In the genomic region with DNA sequence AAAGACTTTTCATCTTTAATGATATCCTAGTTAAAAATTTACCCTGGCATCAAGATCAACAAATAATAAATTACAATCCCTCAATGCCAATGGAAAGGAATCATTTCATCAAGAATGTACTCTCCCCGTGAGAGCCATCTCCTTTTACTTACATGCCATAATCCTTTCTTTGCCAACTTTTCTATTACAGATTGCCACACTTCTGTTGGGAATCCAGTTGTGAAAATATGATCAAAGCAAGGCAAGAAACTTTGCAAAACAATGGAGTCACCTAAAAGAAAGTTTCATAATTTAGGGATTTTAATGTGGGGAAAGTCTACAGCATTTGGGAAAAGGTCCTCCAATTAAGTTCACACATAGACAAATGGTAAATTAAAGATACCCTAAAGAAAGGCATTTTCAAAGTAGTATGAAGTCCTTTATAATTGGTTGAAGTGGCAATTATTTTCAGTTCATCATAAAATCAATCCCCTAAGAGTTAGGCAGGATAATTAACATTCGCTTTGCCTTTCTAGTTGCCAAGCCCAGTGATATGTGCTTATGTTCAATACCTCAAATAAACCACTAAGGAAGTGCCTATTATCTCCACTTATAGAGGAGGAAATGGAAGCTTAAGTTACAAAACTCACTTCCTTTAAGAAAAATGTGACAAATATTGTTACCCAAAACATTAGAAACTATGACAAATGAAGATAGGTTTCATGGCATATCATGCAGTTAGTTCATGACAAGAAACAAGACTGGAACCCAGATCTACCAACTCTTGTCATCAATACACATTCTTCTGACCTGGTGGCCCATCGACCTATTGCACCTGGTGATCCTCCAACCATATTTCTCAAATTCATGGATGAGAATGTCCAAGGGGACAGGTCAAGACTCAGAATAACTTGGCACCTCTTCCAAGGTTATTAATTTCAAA, we compare ENCODE assay signal across 18 cellular contexts. TPM values are rescaled to one million over a fixed set of nuclear protein-coding genes. Genes with fewer than 3 reads are reported as not detected.
A peak's percentile ranks its signal among the peaks of the same experiment; 100 is the strongest.
DNase-seq lines count a peak whose midpoint lies in the region; ATAC-seq and TF ChIP-seq lines count a peak whose summit lies in the region.
"Had no signal": no experiment of that assay in that cellular context is flagged by ENCODE, and none has a peak within 500 bp of the region (broad histone marks: within the 10 kb centered on the region; RNA-seq: fewer than 3 reads in every experiment).

No MANE protein-coding gene starts in this region.

- H3K27me3 ChIP-seq in BLaER1 = no peaks in the 10 kb centered on the region
- H3K27me3 ChIP-seq in DND-41 (ENCODE audit: insufficient read depth, low read length, poor library complexity) = no peaks in the 10 kb centered on the region
- H3K27me3 ChIP-seq in effector memory CD4-positive, alpha-beta T cell (replicated peaks; ENCODE audit: control insufficient read depth, insufficient read depth, low read length, poor library complexity, severe bottlenecking) = no peaks in the 10 kb centered on the region
- H3K27me3 ChIP-seq: vagina had no signal

- no peaks in the 10 kb centered on the region for H3K9me3 Mint-ChIP-seq in WTC11
- H3K9me3 Mint-ChIP-seq: nephron had no signal

- DNase-seq in DND-41 (no peak), SKM-1 treated with dmso at 0.1 percent for 144 hours (lab: John Stamatoyannopoulos, UW; ENCODE audit: unreplicated experiment) (peak; percentile 26), WTC11 (ENCODE audit: low spot score) (no peak), NK-92 (lab: John Stamatoyannopoulos, UW; ENCODE audit: unreplicated experiment) (no peak), hypothalamus (lab: John Stamatoyannopoulos, UW) (no peak)
- DNase-seq in effector memory CD4-positive, alpha-beta T cell = no peak
- DNase-seq: anterior cingulate cortex; GDM1; GM23248; left ventricle myocardium superior; right cardiac atrium; stimulated activated CD4-positive, alpha-beta T cell treated with anti-CD3 and anti-CD28 coated beads, Interleukin-4, amount 100 ng/mL, for 1 hour had no signal

- POLR2A ChIA-PET in WTC11 (lab: Charles Lee) = no interaction called here

- peak; percentile 53; the same call in 2 of the 3 replicates for ATAC-seq in DND-41 (ENCODE audit: insufficient read depth, low read depth)
- ATAC-seq in WTC11 = no peak
- ATAC-seq in GM18873 (IDR thresholded peaks at IDR 0.05; ENCODE audit: low FRiP score, unreplicated experiment) = no peak
- ATAC-seq: K562, left ventricle myocardium superior, right cardiac atrium had no signal

- CTCF ChIA-PET in WTC11 (lab: Charles Lee) = no interaction called here

- H3K27ac ChIP-seq in BLaER1 (peak overlapping the region; percentile 65; the same call in 1 of the 2 replicates), DND-41 (ENCODE audit: low read length) (peak overlapping the region; percentile 2)
- H3K27ac ChIP-seq in effector memory CD4-positive, alpha-beta T cell (ENCODE audit: insufficient read depth, low read length, poor library complexity, severe bottlenecking) = peak overlapping the region; percentile 46
- H3K27ac ChIP-seq: GM23248, RWPE1, vagina had no signal

- no peaks in the 10 kb centered on the region for H3K79me2 ChIP-seq in DND-41 (ENCODE audit: insufficient read depth, low read length)

- H3K36me3 Mint-ChIP-seq in WTC11 = peaks cover 5% of the 10 kb centered on the region; the same call in 1 of the 2 replicates

- TF ChIP-seq CTCF in DND-41 (IDR thresholded peaks at IDR 0.05; ENCODE audit: borderline replicate concordance, extremely low read depth, low read length, poor library complexity, severe bottlenecking) (no peak), WTC11 (IDR thresholded peaks at IDR 0.05) (no peak)

- H3K4me3 Mint-ChIP-seq in WTC11 = no peak overlapping the region
- H3K4me3 Mint-ChIP-seq: nephron had no signal

- no peak overlapping the region for H2AFZ ChIP-seq in DND-41 (ENCODE audit: low read depth, low read length)
- H2AFZ ChIP-seq: GM23248 had no signal

- peaks cover 67% of the 10 kb centered on the region for H3K4me1 ChIP-seq in BLaER1
- peaks cover 43% of the 10 kb centered on the region for H3K4me1 ChIP-seq in DND-41 (ENCODE audit: insufficient read depth, low read length)
- H3K4me1 ChIP-seq in effector memory CD4-positive, alpha-beta T cell (ENCODE audit: control insufficient read depth, insufficient read depth, low read length, poor library complexity, severe bottlenecking) = peaks cover 10% of the 10 kb centered on the region

- H3K9ac ChIP-seq in BLaER1 = no peak overlapping the region
- no peak overlapping the region for H3K9ac ChIP-seq in DND-41 (ENCODE audit: low read depth, low read length)
- H3K9ac ChIP-seq: GM23248 had no signal

- H3K36me3 ChIP-seq in BLaER1 (peaks cover 40% of the 10 kb centered on the region), DND-41 (ENCODE audit: insufficient read depth, low read length) (peaks cover 60% of the 10 kb centered on the region)
- peaks cover 50% of the 10 kb centered on the region for H3K36me3 ChIP-seq in effector memory CD4-positive, alpha-beta T cell (ENCODE audit: control insufficient read depth, insufficient read depth, low read length)

- H3K4me2 ChIP-seq in BLaER1 (peak overlapping the region; percentile 91), DND-41 (ENCODE audit: insufficient read depth, low read length) (no peak overlapping the region)

- H3K4me3 ChIP-seq in BLaER1 (no peak overlapping the region), DND-41 (ENCODE audit: low read depth in 1 of 2, low read length in 2 of 2) (no peak overlapping the region)
- no peak overlapping the region for H3K4me3 ChIP-seq in effector memory CD4-positive, alpha-beta T cell (ENCODE audit: insufficient read depth, low read depth, low read length, poor library complexity, severe bottlenecking)
- H3K4me3 ChIP-seq: GM23248, K562, vagina had no signal

- no peaks in the 10 kb centered on the region for H3K27me3 Mint-ChIP-seq in WTC11 (ENCODE audit: low read depth)

- no peak overlapping the region for H3K27ac Mint-ChIP-seq in WTC11
- H3K27ac Mint-ChIP-seq: nephron had no signal

- H3K4me1 Mint-ChIP-seq in WTC11 = peaks cover 29% of the 10 kb centered on the region
- H3K4me1 Mint-ChIP-seq: nephron had no signal

- no peaks in the 10 kb centered on the region for H4K20me1 ChIP-seq in BLaER1
- H4K20me1 ChIP-seq in DND-41 (ENCODE audit: insufficient read depth, low read length) = no peaks in the 10 kb centered on the region

- H3K9me3 ChIP-seq in BLaER1 = 0 out of 2 replicates have a peak, but pooled peaks cover 6% of the 10 kb centered on the region
- H3K9me3 ChIP-seq in DND-41 (ENCODE audit: insufficient read depth, low read length, severe bottlenecking) = no peaks in the 10 kb centered on the region
- H3K9me3 ChIP-seq in effector memory CD4-positive, alpha-beta T cell (ENCODE audit: control insufficient read depth, low read length) = no peaks in the 10 kb centered on the region
- H3K9me3 ChIP-seq: vagina had no signal

TF ChIP-seq in WTC11, 78 proteins besides CTCF, POLR2A, EP300 and RAD21:
- TF ChIP-seq, protein P1, sequence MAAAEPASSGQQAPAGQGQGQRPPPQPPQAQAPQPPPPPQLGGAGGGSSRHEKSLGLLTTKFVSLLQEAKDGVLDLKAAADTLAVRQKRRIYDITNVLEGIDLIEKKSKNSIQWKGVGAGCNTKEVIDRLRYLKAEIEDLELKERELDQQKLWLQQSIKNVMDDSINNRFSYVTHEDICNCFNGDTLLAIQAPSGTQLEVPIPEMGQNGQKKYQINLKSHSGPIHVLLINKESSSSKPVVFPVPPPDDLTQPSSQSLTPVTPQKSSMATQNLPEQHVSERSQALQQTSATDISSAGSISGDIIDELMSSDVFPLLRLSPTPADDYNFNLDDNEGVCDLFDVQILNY (CRISPR knock-in tag; IDR thresholded peaks at IDR 0.05) = no peak
- TF ChIP-seq KAT7 (CRISPR knock-in tag; IDR thresholded peaks at IDR 0.05; ENCODE audit: borderline replicate concordance) (no peak), ZNF423 (CRISPR knock-in tag; IDR thresholded peaks at IDR 0.05) (no peak), HMGA2 (CRISPR knock-in tag; IDR thresholded peaks at IDR 0.05) (no peak)
- TF ChIP-seq, protein P2, sequence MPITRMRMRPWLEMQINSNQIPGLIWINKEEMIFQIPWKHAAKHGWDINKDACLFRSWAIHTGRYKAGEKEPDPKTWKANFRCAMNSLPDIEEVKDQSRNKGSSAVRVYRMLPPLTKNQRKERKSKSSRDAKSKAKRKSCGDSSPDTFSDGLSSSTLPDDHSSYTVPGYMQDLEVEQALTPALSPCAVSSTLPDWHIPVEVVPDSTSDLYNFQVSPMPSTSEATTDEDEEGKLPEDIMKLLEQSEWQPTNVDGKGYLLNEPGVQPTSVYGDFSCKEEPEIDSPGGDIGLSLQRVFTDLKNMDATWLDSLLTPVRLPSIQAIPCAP (CRISPR knock-in tag; IDR thresholded peaks at IDR 0.05) = no peak
TF ChIP-seq in WTC11: peak in this region for 0.

RNA-seq across cellular contexts. Expression of a gene that starts 49.1 kb away (rescaled TPM):
- 10.5 to 12.2 TPM (median 11.4 TPM) in 3 replicates for total RNA-seq in WTC11 (2021)

Comparison
In these comparisons a context has a peak if more than half of its experiments do, and no peak if none do; other contexts are left out.
1. H3K27ac ChIP-seq: peak in every context shown above with its lines; median percentile 65 in BLaER1; 46 in effector memory CD4-positive, alpha-beta T cell; 2 in DND-41.